ENCODE assay signal across 27 cellular contexts in genomic region chr18:75317723-75318122, GRCh38.
"Had no signal": no experiment of that assay in that cellular context is flagged by ENCODE, and none has a peak within 500 bp of the region (broad histone marks: within the 10 kb centered on the region; RNA-seq: fewer than 3 reads in every experiment).

No MANE protein-coding gene starts in this region.

- H3K4me3 ChIP-seq: adrenal gland, breast epithelium, SK-N-MC had no signal

- DNase-seq: activated CD4-positive, alpha-beta T cell treated with anti-CD3 and anti-CD28 coated beads for 4 hours; activated CD8-positive, alpha-beta memory T cell treated with anti-CD3 and anti-CD28 coated beads, Interleukin-2, amount 50 U/mL, for 48 hours; activated CD8-positive, alpha-beta T cell treated with anti-CD3 and anti-CD28 coated beads for 36 hours; activated naive CD4-positive, alpha-beta T cell treated with anti-CD3 and anti-CD28 coated beads, Interleukin-2, amount 50 U/mL, for 16 hours; activated naive CD8-positive, alpha-beta T cell treated with anti-CD3 and anti-CD28 coated beads, Interleukin-2, amount 10 ng/mL, durations not matched to agents 7 days and 5 days; activated T-cell treated with anti-CD3 and anti-CD28 coated beads, Interleukin-2, amount 50 U/mL, for 1 hour; adrenal gland; anterior cingulate cortex; central memory CD4-positive, alpha-beta T cell; NCI-H1048; NCI-H2029; NCI-H2107; NCI-H2171 treated with DMSO at 0.1 percent for 48 hours; NCI-H345; NCI-H510A; NCI-H526 treated with DMSO at 0.1 percent for 48 hours; NCI-H82; OCI-M1; RPMI8226; T-cell; T-helper 2 cell; T1000 had no signal

- ATAC-seq: activated CD8-positive, alpha-beta T cell treated with anti-CD3 and anti-CD28 coated beads for 36 hours; Panc1; Right ventricle myocardium inferior; T-cell had no signal

- H3K4me3 Mint-ChIP-seq: activated CD8-positive, alpha-beta T cell treated with anti-CD3 and anti-CD28 coated beads for 36 hours; activated naive CD8-positive, alpha-beta T cell treated with anti-CD3 and anti-CD28 coated beads, Interleukin-2, amount 10 ng/mL, durations not matched to agents 7 days and 5 days; T-cell had no signal

- H3K9me3 Mint-ChIP-seq: activated CD8-positive, alpha-beta T cell treated with anti-CD3 and anti-CD28 coated beads for 36 hours; activated naive CD8-positive, alpha-beta T cell treated with anti-CD3 and anti-CD28 coated beads, Interleukin-2, amount 10 ng/mL, durations not matched to agents 7 days and 5 days; T-cell had no signal

- H3K27ac Mint-ChIP-seq: activated CD8-positive, alpha-beta T cell treated with anti-CD3 and anti-CD28 coated beads for 36 hours; activated naive CD8-positive, alpha-beta T cell treated with anti-CD3 and anti-CD28 coated beads, Interleukin-2, amount 10 ng/mL, durations not matched to agents 7 days and 5 days; T-cell had no signal

- H3K27me3 Mint-ChIP-seq: activated naive CD8-positive, alpha-beta T cell treated with anti-CD3 and anti-CD28 coated beads, Interleukin-2, amount 10 ng/mL, durations not matched to agents 7 days and 5 days had no signal

- H3K9me3 ChIP-seq: adrenal gland, breast epithelium had no signal

- H3K36me3 Mint-ChIP-seq: activated naive CD8-positive, alpha-beta T cell treated with anti-CD3 and anti-CD28 coated beads, Interleukin-2, amount 10 ng/mL, durations not matched to agents 7 days and 5 days; T-cell had no signal

- H3K27me3 ChIP-seq: adrenal gland, breast epithelium had no signal

- H3K4me1 Mint-ChIP-seq: activated naive CD8-positive, alpha-beta T cell treated with anti-CD3 and anti-CD28 coated beads, Interleukin-2, amount 10 ng/mL, durations not matched to agents 7 days and 5 days; T-cell had no signal

- H3K4me1 ChIP-seq: adrenal gland, breast epithelium had no signal

- H3K36me3 ChIP-seq: adrenal gland, breast epithelium had no signal

- H3K27ac ChIP-seq: adrenal gland, breast epithelium, SK-N-MC, VCaP had no signal
